ENCODE assay signal across 1 cellular context in the genomic region with DNA sequence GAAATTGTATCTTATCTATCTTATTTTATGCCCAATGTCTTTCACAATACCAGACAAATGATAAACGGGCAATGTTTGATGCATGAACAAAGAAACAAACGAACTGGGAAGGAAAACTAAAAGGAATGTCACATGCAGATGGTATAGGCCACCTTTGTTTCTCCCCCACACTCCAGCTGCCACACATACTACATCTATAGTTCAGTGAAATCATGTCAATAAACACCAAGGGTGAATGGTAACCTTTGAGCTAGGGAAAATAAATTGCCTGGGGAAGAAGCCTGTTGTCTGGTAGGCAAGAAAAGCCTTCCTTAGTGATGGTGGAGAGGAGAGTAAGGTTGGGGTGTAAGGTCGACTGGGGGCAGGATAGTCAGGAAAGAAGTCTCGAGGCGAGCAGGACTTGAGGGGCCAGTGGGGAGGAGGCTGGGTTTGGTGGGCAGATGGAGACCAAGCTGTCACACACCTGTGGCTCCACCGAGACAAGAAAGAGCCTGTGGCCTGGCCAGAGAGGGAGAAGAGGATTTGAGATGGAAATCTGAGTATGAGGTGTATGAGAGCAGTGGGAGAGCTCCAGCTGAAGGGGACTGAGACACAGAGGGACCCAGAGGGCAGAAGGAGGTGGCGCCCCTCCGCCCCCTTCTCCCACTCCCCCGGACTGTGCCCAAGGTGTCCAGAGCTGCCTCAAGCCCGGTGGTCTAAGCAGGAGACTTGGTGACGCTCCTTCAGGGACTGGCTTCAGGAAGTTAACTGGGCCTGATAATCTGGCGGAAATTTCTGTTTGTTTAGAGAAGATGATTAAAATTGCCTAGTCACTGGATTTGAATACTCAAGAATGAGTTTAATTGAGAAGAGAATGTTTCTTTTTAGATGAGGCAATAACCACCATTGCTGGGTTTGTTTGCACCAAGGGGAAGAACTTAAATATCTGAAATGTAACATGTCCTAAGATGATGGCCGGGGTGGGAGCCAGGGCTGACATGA.
TF ChIP-seq lines count a peak whose summit lies in the region.

No MANE protein-coding gene starts in this region.

TF ChIP-seq in IMR-90, 13 proteins besides CTCF, POLR2A, EP300 and RAD21 (continued from another document):
- peak; percentile 78 for TF ChIP-seq NFE2L2 (IDR thresholded peaks at IDR 0.05; ENCODE audit: low read depth, low read length)
TF ChIP-seq in IMR-90: peak in this region for 1.
